Comparison of ENCODE assay signal across 1 cellular context in genomic region chr20:39013662-39014109, GRCh38.
TF ChIP-seq lines count a peak whose summit lies in the region.

No MANE protein-coding gene starts in this region.

TF ChIP-seq in HepG2, 621 proteins besides CTCF, POLR2A, EP300 and RAD21 (continued from another document and continues in another):
- TF ChIP-seq NR2F2 (IDR thresholded peaks at IDR 0.05; ENCODE audit: borderline replicate concordance, low read depth) (peak; percentile 16; the same call in 1 of the 2 replicates), ZNF225 (CRISPR knock-in tag; IDR thresholded peaks at IDR 0.05) (no peak), KAT7 (CRISPR knock-in tag; IDR thresholded peaks at IDR 0.05; ENCODE audit: borderline replicate concordance) (no peak), MTA1 (CRISPR knock-in tag; IDR thresholded peaks at IDR 0.05; ENCODE audit: borderline replicate concordance) (no peak), AFF4 (CRISPR knock-in tag; IDR thresholded peaks at IDR 0.05) (no peak), CREB1 (IDR thresholded peaks at IDR 0.05) (no peak), CREB1 (CRISPR knock-in tag; IDR thresholded peaks at IDR 0.05) (no peak; the same call in 1 of the 2 replicates), ZSCAN20 (CRISPR knock-in tag; IDR thresholded peaks at IDR 0.05; ENCODE audit: borderline replicate concordance) (no peak), ZSCAN5A (CRISPR knock-in tag; IDR thresholded peaks at IDR 0.05; ENCODE audit: borderline replicate concordance) (no peak), PRDM15 (CRISPR knock-in tag; IDR thresholded peaks at IDR 0.05) (no peak), ATF6 (CRISPR knock-in tag; conservative IDR thresholded peaks at IDR 0.05) (no peak), MAZ (IDR thresholded peaks at IDR 0.05; ENCODE audit: borderline replicate concordance, low read depth, low read length) (no peak), MAZ (CRISPR knock-in tag; IDR thresholded peaks at IDR 0.05; ENCODE audit: low read depth) (no peak), TBX2 (CRISPR knock-in tag; IDR thresholded peaks at IDR 0.05; ENCODE audit: borderline replicate concordance) (peak; percentile 19; the same call in 1 of the 2 replicates), ZNF160 (CRISPR knock-in tag; IDR thresholded peaks at IDR 0.05) (no peak), JUN (CRISPR knock-in tag; IDR thresholded peaks at IDR 0.05) (no peak), THAP11 (CRISPR knock-in tag; IDR thresholded peaks at IDR 0.05) (no peak), ZNF775 (CRISPR knock-in tag; IDR thresholded peaks at IDR 0.05; ENCODE audit: borderline replicate concordance) (no peak), REXO4 (CRISPR knock-in tag; IDR thresholded peaks at IDR 0.05; ENCODE audit: borderline replicate concordance) (no peak), ZNF563 (CRISPR knock-in tag; IDR thresholded peaks at IDR 0.05) (no peak), NFIC (IDR thresholded peaks at IDR 0.05; ENCODE audit: low read length) (peak; percentile 57; the same call in 1 of the 2 replicates), MED8 (CRISPR knock-in tag; IDR thresholded peaks at IDR 0.05; ENCODE audit: insufficient replicate concordance) (no peak), GTF3A (CRISPR knock-in tag; conservative IDR thresholded peaks at IDR 0.05) (no peak), ARID3A (IDR thresholded peaks at IDR 0.05; ENCODE audit: low read depth, low read length) (peak; percentile 66; the same call in 1 of the 2 replicates), FOXJ3 (CRISPR knock-in tag; IDR thresholded peaks at IDR 0.05; ENCODE audit: borderline replicate concordance) (peak; percentile 81; the same call in 1 of the 2 replicates), MAFK (conservative IDR thresholded peaks at IDR 0.05 in 1 of 2, IDR thresholded peaks at IDR 0.05 in 1 of 2; ENCODE audit: low read length in 2 of 2) (no peak), ZNF124 (CRISPR knock-in tag; IDR thresholded peaks at IDR 0.05) (no peak; the same call in 1 of the 2 replicates), HCFC1 (IDR thresholded peaks at IDR 0.05; ENCODE audit: low read depth, low read length) (no peak), ZNF232 (CRISPR knock-in tag; IDR thresholded peaks at IDR 0.05; ENCODE audit: borderline replicate concordance) (no peak), ZNF281 (CRISPR knock-in tag; IDR thresholded peaks at IDR 0.05; ENCODE audit: borderline replicate concordance) (no peak), ZNF883 (CRISPR knock-in tag; IDR thresholded peaks at IDR 0.05; ENCODE audit: not compliant biosample characterization) (no peak), HMG20B (CRISPR knock-in tag; conservative IDR thresholded peaks at IDR 0.05) (no peak), CREB3 (CRISPR knock-in tag; IDR thresholded peaks at IDR 0.05) (no peak), ZBTB4 (CRISPR knock-in tag; IDR thresholded peaks at IDR 0.05; ENCODE audit: borderline replicate concordance) (no peak), NR2F6 (IDR thresholded peaks at IDR 0.05) (peak; percentile 53; the same call in 1 of the 2 replicates), NR2F6 (CRISPR knock-in tag; IDR thresholded peaks at IDR 0.05) (peak; percentile 71; the same call in 1 of the 2 replicates), HHEX (CRISPR knock-in tag; IDR thresholded peaks at IDR 0.05) (no peak), ZNF460 (CRISPR knock-in tag; IDR thresholded peaks at IDR 0.05; ENCODE audit: borderline replicate concordance) (no peak), CREBL2 (CRISPR knock-in tag; IDR thresholded peaks at IDR 0.05; ENCODE audit: borderline replicate concordance) (no peak), GATAD1 (CRISPR knock-in tag; IDR thresholded peaks at IDR 0.05) (no peak), FIP1L1 (IDR thresholded peaks at IDR 0.05; ENCODE audit: borderline replicate concordance, insufficient read depth, low read depth, low read length) (no peak), ZFAT (CRISPR knock-in tag; conservative IDR thresholded peaks at IDR 0.05) (no peak), ETV6 (CRISPR knock-in tag; conservative IDR thresholded peaks at IDR 0.05) (no peak)
